Comparison of ENCODE assay signal across 8 cellular contexts in genomic region chr9:42852133-42852532, GRCh38.
DNase-seq lines count a peak whose midpoint lies in the region; ATAC-seq and TF ChIP-seq lines count a peak whose summit lies in the region.

No MANE protein-coding gene starts in this region.

- H3K27ac Mint-ChIP-seq in osteocyte (ENCODE audit: unreplicated experiment) = no peak overlapping the region

- DNase-seq in DMS 273 treated with DMSO at 0.1 percent for 48 hours (lab: John Stamatoyannopoulos, UW) = peak; percentile 13
- DNase-seq in SW 1271 (lab: John Stamatoyannopoulos, UW) = peak; percentile 29 to 62
- DNase-seq in foreskin melanocyte = peak; percentile 53
- no peak for DNase-seq in osteocyte (ENCODE audit: extremely low spot score, unreplicated experiment)
- no peak for DNase-seq in NCI-H2081 (lab: John Stamatoyannopoulos, UW)

- TF ChIP-seq CTCF in osteocyte (IDR thresholded peaks at IDR 0.05) = peak; percentile 13

- no peaks in the 10 kb centered on the region for H3K27me3 Mint-ChIP-seq in osteocyte (ENCODE audit: unreplicated experiment)

- H3K4me1 Mint-ChIP-seq in osteocyte (ENCODE audit: unreplicated experiment) = no peaks in the 10 kb centered on the region

- ATAC-seq in HG02642 (IDR thresholded peaks at IDR 0.05; ENCODE audit: poor library complexity, unreplicated experiment) (peak; percentile 99), GM19023 (IDR thresholded peaks at IDR 0.05; ENCODE audit: unreplicated experiment) (no peak)
- ATAC-seq in activated CD4-positive, CD25-positive, alpha-beta regulatory T cell treated with anti-CD3 and anti-CD28 coated beads, Interleukin-2, amount 50 U/mL, for 24 hours = no peak

- peak overlapping the region; percentile 58 for H3K4me3 Mint-ChIP-seq in osteocyte (ENCODE audit: unreplicated experiment)

- H3K9me3 Mint-ChIP-seq in osteocyte (ENCODE audit: unreplicated experiment) = no peaks in the 10 kb centered on the region

- no peaks in the 10 kb centered on the region for H3K36me3 Mint-ChIP-seq in osteocyte (ENCODE audit: unreplicated experiment)

Comparison
In these comparisons a context has a peak if more than half of its experiments do, and no peak if none do; other contexts are left out.
1. DNase-seq: peak in DMS 273 treated with DMSO at 0.1 percent for 48 hours (single experiment), SW 1271 (2 of 2) and foreskin melanocyte (single experiment); none in osteocyte (single experiment) and NCI-H2081 (0 of 2).